11 cellular contexts compared by ENCODE assay signal in the genomic region with DNA sequence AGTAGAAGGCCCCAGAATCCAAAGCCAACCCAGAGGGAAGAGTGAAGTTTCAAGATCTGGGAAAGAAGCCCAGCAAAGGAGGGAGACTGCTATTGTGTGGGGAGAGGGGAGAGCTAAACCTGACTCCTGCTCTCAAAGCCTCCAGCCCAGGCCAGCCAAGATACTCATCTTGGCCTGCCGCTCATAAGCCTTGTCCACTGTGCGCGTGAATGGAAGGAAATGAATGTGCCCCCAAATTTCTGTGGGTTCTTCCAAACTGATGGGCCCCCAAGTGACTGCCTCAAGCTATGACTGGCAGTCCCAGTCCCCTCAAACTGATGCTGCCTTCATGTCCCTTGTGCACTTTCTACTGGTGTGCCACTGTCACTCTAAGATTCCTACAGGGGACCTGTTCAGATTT. TPM values are rescaled to one million over a fixed set of nuclear protein-coding genes. Genes with fewer than 3 reads are reported as not detected.
DNase-seq lines count a peak whose midpoint lies in the region; ATAC-seq, FAIRE-seq and TF ChIP-seq lines count a peak whose summit lies in the region.
"Had no signal": no experiment of that assay in that cellular context is flagged by ENCODE, and none has a peak within 500 bp of the region (broad histone marks: within the 10 kb centered on the region; RNA-seq: fewer than 3 reads in every experiment).

No MANE protein-coding gene starts in this region.

- no peak overlapping the region for H2AK9ac ChIP-seq in IMR-90 (replicated peaks; ENCODE audit: low read depth, low read length, poor library complexity)

- H2BK5ac ChIP-seq in IMR-90 (ENCODE audit: low read depth, low read length, poor library complexity, severe bottlenecking) = no peak overlapping the region

- no peak overlapping the region for H2BK120ac ChIP-seq in IMR-90 (ENCODE audit: low read depth, low read length)

- H3K27me3 ChIP-seq in IMR-90 (ENCODE audit: control insufficient read depth, insufficient read depth, low read length) (peaks cover 5% of the 10 kb centered on the region; the same call in 1 of the 2 replicates), small intestine (ENCODE audit: control insufficient read depth in 2 of 2, insufficient read depth in 2 of 2, low read length in 2 of 2) (no peaks in the 10 kb centered on the region), prostate gland (replicated peaks; ENCODE audit: insufficient read depth) (no peaks in the 10 kb centered on the region)

- H3K4me3 ChIP-seq in IMR-90 (ENCODE audit: insufficient read depth, low read depth, low read length) (no peak overlapping the region), kidney (ENCODE audit: low read length in 2 of 2) (peak overlapping the region; percentile 67 to 71), small intestine (ENCODE audit: low read depth in 1 of 2, low read length in 2 of 2) (peak overlapping the region in 1 of 2 donors; percentile 68), prostate gland (peak overlapping the region in 1 of 2 donors; percentile 63)

- H3K36me3 ChIP-seq in IMR-90 (ENCODE audit: control insufficient read depth, insufficient read depth, low read length) = no peaks in the 10 kb centered on the region
- no peaks in the 10 kb centered on the region for H3K36me3 ChIP-seq in kidney (ENCODE audit: control insufficient read depth in 1 of 2, insufficient read depth in 2 of 2, low read length in 2 of 2)
- no peaks in the 10 kb centered on the region for H3K36me3 ChIP-seq in small intestine (ENCODE audit: control insufficient read depth in 2 of 2, insufficient read depth in 2 of 2, low read length in 2 of 2)
- no peaks in the 10 kb centered on the region for H3K36me3 ChIP-seq in prostate gland

- FAIRE-seq in kidney (lab: Jason Lieb, UNC) = no peak
- no peak for FAIRE-seq in small intestine (lab: Jason Lieb, UNC)

- in situ Hi-C loops in IMR-90 (cut with MboI; ENCODE audit: low sequenced_read_pairs) = loop anchor here (5.0 kb wide), 2 partner anchors 110 to 360 kb away; no protein-coding TSS in a partner anchor

- CTCF ChIA-PET in IMR-90 (lab: Yijun Ruan, JAX) (interaction anchor here (1.0 to 11.3 kb wide), 3 partner anchors 10 to 220 kb away, joined by 3 to 158 read pairs (median 3); no protein-coding TSS in a partner anchor), MCF 10A (lab: Yijun Ruan, JAX) (interaction anchor here (0.6 to 19.5 kb wide), 24 partner anchors 8 to 1018 kb away, joined by 3 to 1037 read pairs (median 12); no protein-coding TSS in a partner anchor)

- H3K14ac ChIP-seq in IMR-90 (replicated peaks; ENCODE audit: low read depth, low read length) = no peak overlapping the region

- intact Hi-C loops in IMR-90 (cut with micrococcal nuclease) (loop anchor here (10.0 kb wide), 1 partner anchor 1113 kb away; no protein-coding TSS in a partner anchor), MCF 10A (cut with micrococcal nuclease) (no loop called here), kidney (cut with DNase I) (loop anchor here (10.0 kb wide), 1 partner anchor 217 kb away; no protein-coding TSS in a partner anchor), prostate gland (cut with DNase I) (loop anchor here (5.0 to 10.0 kb wide), 2 partner anchors 357 to 415 kb away; no protein-coding TSS in a partner anchor)

- no peak overlapping the region for H4K91ac ChIP-seq in IMR-90 (ENCODE audit: insufficient read depth, low read depth, low read length)

- peak overlapping the region; percentile 33; the same call in 1 of the 2 replicates for H3K23ac ChIP-seq in IMR-90 (ENCODE audit: low read depth, low read length)

- H3K27ac ChIP-seq in IMR-90 (ENCODE audit: insufficient read depth, low read length) (no peak overlapping the region), kidney (ENCODE audit: low read depth in 2 of 2, low read length in 2 of 2) (no peak overlapping the region), small intestine (ENCODE audit: low read depth in 1 of 2, low read length in 1 of 2) (peak overlapping the region; percentile 22 to 85), prostate gland (no peak overlapping the region)

- no peak overlapping the region for H3K18ac ChIP-seq in IMR-90 (ENCODE audit: low read depth, low read length)

- no peak overlapping the region for H3K56ac ChIP-seq in IMR-90 (ENCODE audit: extremely low read depth, insufficient read depth, low read length)

- no peaks in the 10 kb centered on the region for H3K36me3 Mint-ChIP-seq in MCF 10A (ENCODE audit: insufficient read depth, unreplicated experiment)

- BruUV-seq in IMR-90 (replicated peaks; lab: Mats Ljungman, UMichigan) (no TSS peak), MCF 10A (replicated peaks; lab: Mats Ljungman, UMichigan) (TSS peak; percentile 17)

- H3K4ac ChIP-seq in IMR-90 (ENCODE audit: low read depth, low read length) = no peak overlapping the region

- no peak overlapping the region for H4K8ac ChIP-seq in IMR-90 (ENCODE audit: low read depth in 2 of 2, low read length in 2 of 2)

- ATAC-seq in IMR-90 (ENCODE audit: low read depth) (no peak), HG02981 (IDR thresholded peaks at IDR 0.05; ENCODE audit: unreplicated experiment) (no peak)

- H3K9me3 Mint-ChIP-seq in MCF 10A (ENCODE audit: unreplicated experiment) = no peaks in the 10 kb centered on the region
- H3K9me3 Mint-ChIP-seq: T-helper 1 cell treated with Interleukin-12 subunit alpha and Interleukin-12 subunit beta and Interleukin-4 antibody, amounts not matched to agents 30 μg/mL and 1 μg/mL, for 36 hours had no signal

- no peaks in the 10 kb centered on the region for H3K9me3 ChIP-seq in IMR-90 (ENCODE audit: control insufficient read depth, insufficient read depth, low read length)
- H3K9me3 ChIP-seq in kidney (ENCODE audit: control insufficient read depth in 1 of 2, low read length in 2 of 2) = no peaks in the 10 kb centered on the region
- no peaks in the 10 kb centered on the region for H3K9me3 ChIP-seq in small intestine (ENCODE audit: control insufficient read depth, low read depth)
- no peaks in the 10 kb centered on the region for H3K9me3 ChIP-seq in prostate gland

- H3K4me2 ChIP-seq in IMR-90 (ENCODE audit: low read depth, low read length) = no peak overlapping the region

- peak overlapping the region; percentile 58 for H3K27ac Mint-ChIP-seq in MCF 10A (ENCODE audit: low read depth, unreplicated experiment)
- H3K27ac Mint-ChIP-seq: T-helper 1 cell treated with Interleukin-12 subunit alpha and Interleukin-12 subunit beta and Interleukin-4 antibody, amounts not matched to agents 30 μg/mL and 1 μg/mL, for 36 hours had no signal

- H3K4me3 Mint-ChIP-seq in MCF 10A (ENCODE audit: unreplicated experiment) = peak overlapping the region; percentile 94

- no peaks in the 10 kb centered on the region for H3K9me1 ChIP-seq in IMR-90 (ENCODE audit: insufficient read depth, low read length)

- H4K20me1 ChIP-seq in IMR-90 (ENCODE audit: insufficient read depth, low read length) = no peaks in the 10 kb centered on the region

- WGBS in IMR-90 (ENCODE audit: extremely low coverage in 2 of 2, insufficient read length in 1 of 2), 2 experiments = 100% methylated on average over 3 of the region's 3 CpGs; no CpG with 5 or more reads in 1 of the 2 experiments
- WGBS in small intestine, 3 donors = 32 to 61% (median 35%) methylated on average over 3 of the region's 3 CpGs
- 82% methylated on average over 3 of the region's 3 CpGs for WGBS in prostate gland

- peaks cover 48% of the 10 kb centered on the region for H3K4me1 Mint-ChIP-seq in MCF 10A (ENCODE audit: insufficient read depth, unreplicated experiment)

- no peak overlapping the region for H2BK20ac ChIP-seq in IMR-90 (ENCODE audit: low read depth, low read length)

- no peaks in the 10 kb centered on the region for H3K27me3 Mint-ChIP-seq in MCF 10A (ENCODE audit: insufficient read depth, unreplicated experiment)

- no peak overlapping the region for H4K5ac ChIP-seq in IMR-90 (ENCODE audit: low read depth, low read length)

- H2AFZ ChIP-seq in IMR-90 (replicated peaks; ENCODE audit: low read length, poor library complexity) = no peak overlapping the region

- POLR2A ChIA-PET in IMR-90 (lab: Charles Lee; ENCODE audit: unreplicated experiment) = no interaction called here
- POLR2A ChIA-PET in MCF 10A (lab: Yijun Ruan, JAX) = interaction anchor here (0.7 to 14.6 kb wide), 17 partner anchors 12 to 337 kb away, joined by 3 to 186 read pairs (median 8); no protein-coding TSS in a partner anchor

- no peak for DNase-seq in IMR-90
- DNase-seq in MCF 10A (ENCODE audit: unreplicated experiment) = no peak
- DNase-seq in kidney = no peak
- peak; percentile 31 for DNase-seq in small intestine
- DNase-seq in prostate gland (ENCODE audit: low spot score) = no peak
- DNase-seq in stimulated activated CD4-positive, alpha-beta T cell treated with anti-CD3 and anti-CD28 coated beads, Interleukin-12 subunit alpha, Interleukin-12 subunit beta, amount 100 ng/mL, for 4 hours = no peak
- DNase-seq in NCI-H2107 (lab: John Stamatoyannopoulos, UW) = no peak
- DNase-seq: activated effector memory CD4-positive, alpha-beta T cell treated with anti-CD3 and anti-CD28 coated beads, Interleukin-2, amount 50 U/mL, for 16 hours; NCI-H187 had no signal

- dilution Hi-C loops in IMR-90 (cut with HindIII; ENCODE audit: low sequenced_read_pairs, unreplicated experiment) = no loop called here

- no peak for TF ChIP-seq CTCF in IMR-90 (conservative IDR thresholded peaks at IDR 0.05; ENCODE audit: low read depth, low read length)
- TF ChIP-seq CTCF in MCF 10A (IDR thresholded peaks at IDR 0.05; ENCODE audit: unreplicated experiment) = no peak
- TF ChIP-seq CTCF in kidney (IDR thresholded peaks at IDR 0.05; ENCODE audit: borderline replicate concordance, extremely low read depth, insufficient read depth) = no peak
- no peak for TF ChIP-seq CTCF in prostate gland (IDR thresholded peaks at IDR 0.05)

- H3K79me1 ChIP-seq in IMR-90 (ENCODE audit: low read depth in 1 of 2, low read length in 2 of 2) = peaks cover 0 to 18% of the 10 kb centered on the region in 2 experiments; a peak in 1 of 4 replicates

- H2BK15ac ChIP-seq in IMR-90 (ENCODE audit: low read depth, low read length) = no peak overlapping the region

- H3K9ac ChIP-seq in IMR-90 (ENCODE audit: low read depth, low read length) = no peak overlapping the region
- peak overlapping the region; percentile 9 to 66 for H3K9ac ChIP-seq in kidney (ENCODE audit: low read length in 2 of 2)

- H3K4me1 ChIP-seq in IMR-90 (ENCODE audit: control insufficient read depth, insufficient read depth, low read length) = peaks cover 7% of the 10 kb centered on the region
- peaks cover 18 to 36% of the 10 kb centered on the region in 2 donors for H3K4me1 ChIP-seq in kidney (ENCODE audit: control insufficient read depth in 1 of 2, insufficient read depth in 1 of 2, low read depth in 1 of 2, low read length in 2 of 2)
- peaks cover 0 to 8% of the 10 kb centered on the region in 2 donors for H3K4me1 ChIP-seq in small intestine (ENCODE audit: control insufficient read depth in 2 of 2, insufficient read depth in 1 of 2, low read depth in 1 of 2, low read length in 1 of 2)
- peaks cover 6% of the 10 kb centered on the region for H3K4me1 ChIP-seq in prostate gland (replicated peaks)

- H2AK5ac ChIP-seq in IMR-90 (ENCODE audit: low read depth, low read length) = no peak overlapping the region

- no peak for TF ChIP-seq POLR2A in IMR-90 (IDR thresholded peaks at IDR 0.05; ENCODE audit: low read depth, low read length)
- no peak for TF ChIP-seq POLR2A in prostate gland (IDR thresholded peaks at IDR 0.05)

- no peak for TF ChIP-seq RAD21 in IMR-90 (IDR thresholded peaks at IDR 0.05; ENCODE audit: low read length)

RNA-seq across cellular contexts. Expression of a gene that starts 2.0 kb away (rescaled TPM):
- 0.56 and 0.72 TPM in 2 replicates for total RNA-seq in IMR-90 (2012; rRNA removed)
- polyA plus RNA-seq in IMR-90 (2012; rRNA removed) = 1.1 and 1.2 TPM in 2 replicates
- polyA plus RNA-seq in IMR-90 (2012; cell fraction: cytosol; rRNA removed) = 0.45 and 0.59 TPM in 2 replicates
- 3.2 and 3.3 TPM in 2 replicates for polyA plus RNA-seq in IMR-90 (2012; cell fraction: nucleus; rRNA removed; ENCODE audit: low replicate concordance)
- 59.2 and 69.7 TPM in 2 replicates for total RNA-seq in MCF 10A (2022)
- 27.9 TPM for total RNA-seq in kidney
- 2.4 TPM for polyA plus RNA-seq in kidney (ENCODE audit: insufficient read depth, low read depth, low replicate concordance)
- 10 to 100 TPM; 10.7 to 17.8 (median 12.5) TPM for polyA plus RNA-seq in small intestine
- total RNA-seq in prostate gland = 1 to 10 TPM; 7.3 to 8.9 TPM

Comparison
In these comparisons a context has a peak if more than half of its experiments do, and no peak if none do; other contexts are left out.
1. H3K27ac ChIP-seq: peak in small intestine (2 of 2); none in IMR-90 (single experiment), kidney (0 of 2) and prostate gland (0 of 2).